Comparison of ENCODE assay signal across 18 cellular contexts in genomic region chr1:212118167-212118871, GRCh38.
DNase-seq lines count a peak whose midpoint lies in the region; ATAC-seq and TF ChIP-seq lines count a peak whose summit lies in the region.
"Had no signal": no experiment of that assay in that cellular context is flagged by ENCODE, and none has a peak within 500 bp of the region (broad histone marks: within the 10 kb centered on the region; RNA-seq: fewer than 3 reads in every experiment).

No MANE protein-coding gene starts in this region.

- H3K4me3 Mint-ChIP-seq in activated CD4-positive, alpha-beta T cell treated with anti-CD3 and anti-CD28 coated beads, Interleukin-2, amount 10 ng/mL, durations not matched to agents 24 days and 14 days: no peak overlapping the region
- H3K4me3 Mint-ChIP-seq in activated T-helper 1 cell treated with anti-CD3 and anti-CD28 coated beads, Interleukin-12 subunit alpha, Interleukin-12 subunit beta, Interleukin-2, Interleukin-4 antibody, amounts not matched to agents 30 ng/mL and 10 ng/mL and 1 ng/mL, durations not matched to agents 14 hours and 24 hours and 36 hours: no peak overlapping the region
- H3K4me3 Mint-ChIP-seq: brain; endodermal cell; natural killer cell treated with Interleukin-12 subunit alpha and Interleukin-12 subunit beta and Interleukin-15 and Interleukin-18, amount 100 ng/mL, for 72 hours; stimulated activated naive CD8-positive, alpha-beta T cell treated with anti-CD3 and anti-CD28 coated beads, Interleukin-15, Interleukin-2, amounts not matched to agents 100 ng/mL and 50 ng/mL, for 24 hours; T-helper 1 cell treated with Interleukin-12 subunit alpha and Interleukin-12 subunit beta and Interleukin-4 antibody, amounts not matched to agents 30 μg/mL and 1 μg/mL, for 36 hours had no signal

- H2AFZ ChIP-seq in hepatocyte: no peak overlapping the region

- TF ChIP-seq CTCF in hepatocyte (IDR thresholded peaks at IDR 0.05; ENCODE audit: poor library complexity): no peak
- no peak for TF ChIP-seq CTCF in retinal pigment epithelial cell (conservative IDR thresholded peaks at IDR 0.05; ENCODE audit: low read depth, low read length)
- TF ChIP-seq CTCF in dorsolateral prefrontal cortex (IDR thresholded peaks at IDR 0.05 in 54 of 56, conservative IDR thresholded peaks at IDR 0.05 in 2 of 56; ENCODE audit: low read depth in 1 of 56, partially characterized antibody in 56 of 56): no peak

- no peaks in the 10 kb centered on the region for H3K9me2 ChIP-seq in hepatocyte (replicated peaks; ENCODE audit: insufficient read depth)

- H3K4me3 ChIP-seq in hepatocyte (no peak overlapping the region), retinal pigment epithelial cell (ENCODE audit: low read length) (no peak overlapping the region), dorsolateral prefrontal cortex (no peak overlapping the region)
- H3K4me3 ChIP-seq: A549 had no signal

- H3K79me2 ChIP-seq in hepatocyte: no peaks in the 10 kb centered on the region

- 81% methylated on average over 7 of the region's 7 CpGs for WGBS in hepatocyte (ENCODE audit: low lambda C conversion rate, missing lambda C conversion rate)

- no peak for DNase-seq in activated CD4-positive, alpha-beta T cell treated with anti-CD3 and anti-CD28 coated beads, Interleukin-2, amount 10 ng/mL, durations not matched to agents 24 days and 14 days
- no peak for DNase-seq in activated CD4-positive, alpha-beta T cell treated with anti-CD3 and anti-CD28 coated beads for 1 hour
- DNase-seq in activated T-helper 1 cell treated with anti-CD3 and anti-CD28 coated beads, Interleukin-12 subunit alpha, Interleukin-12 subunit beta, Interleukin-2, Interleukin-4 antibody, amounts not matched to agents 30 ng/mL and 10 ng/mL and 1 ng/mL, durations not matched to agents 14 hours and 24 hours and 36 hours (ENCODE audit: low spot score): no peak
- DNase-seq in hepatocyte (ENCODE audit: low spot score) (peak; percentile 25), retinal pigment epithelial cell (ENCODE audit: low read depth) (peak; percentile 23), SKM-1 (lab: John Stamatoyannopoulos, UW; ENCODE audit: unreplicated experiment) (no peak), dorsolateral prefrontal cortex (no peak)
- DNase-seq: endodermal cell, H7, left cardiac atrium, NCI-H1694, NCI-H524 treated with DMSO at 0.1 percent for 48 hours had no signal

- ATAC-seq in GM21423 (IDR thresholded peaks at IDR 0.05; ENCODE audit: unreplicated experiment): no peak

- H3K36me3 ChIP-seq in hepatocyte (replicated peaks; ENCODE audit: insufficient read depth, low read depth): no peaks in the 10 kb centered on the region

- H3K36me3 Mint-ChIP-seq in activated CD4-positive, alpha-beta T cell treated with anti-CD3 and anti-CD28 coated beads, Interleukin-2, amount 10 ng/mL, durations not matched to agents 24 days and 14 days (ENCODE audit: low read depth): peaks cover 5% of the 10 kb centered on the region
- H3K36me3 Mint-ChIP-seq in activated T-helper 1 cell treated with anti-CD3 and anti-CD28 coated beads, Interleukin-12 subunit alpha, Interleukin-12 subunit beta, Interleukin-2, Interleukin-4 antibody, amounts not matched to agents 30 ng/mL and 10 ng/mL and 1 ng/mL, durations not matched to agents 14 hours and 24 hours and 36 hours (ENCODE audit: low read depth): peaks cover 4% of the 10 kb centered on the region
- H3K36me3 Mint-ChIP-seq: brain; natural killer cell treated with Interleukin-12 subunit alpha and Interleukin-12 subunit beta and Interleukin-15 and Interleukin-18, amount 100 ng/mL, for 72 hours had no signal

- H3K9me3 ChIP-seq in hepatocyte (ENCODE audit: low read depth): no peaks in the 10 kb centered on the region
- H3K9me3 ChIP-seq: A549 had no signal

- H3K27me3 Mint-ChIP-seq in activated CD4-positive, alpha-beta T cell treated with anti-CD3 and anti-CD28 coated beads, Interleukin-2, amount 10 ng/mL, durations not matched to agents 24 days and 14 days: no peaks in the 10 kb centered on the region
- H3K27me3 Mint-ChIP-seq in activated T-helper 1 cell treated with anti-CD3 and anti-CD28 coated beads, Interleukin-12 subunit alpha, Interleukin-12 subunit beta, Interleukin-2, Interleukin-4 antibody, amounts not matched to agents 30 ng/mL and 10 ng/mL and 1 ng/mL, durations not matched to agents 14 hours and 24 hours and 36 hours (ENCODE audit: insufficient read depth): no peaks in the 10 kb centered on the region
- H3K27me3 Mint-ChIP-seq: brain; natural killer cell treated with Interleukin-12 subunit alpha and Interleukin-12 subunit beta and Interleukin-15 and Interleukin-18, amount 100 ng/mL, for 72 hours; stimulated activated naive CD8-positive, alpha-beta T cell treated with anti-CD3 and anti-CD28 coated beads, Interleukin-15, Interleukin-2, amounts not matched to agents 100 ng/mL and 50 ng/mL, for 24 hours had no signal

- H3K4me1 Mint-ChIP-seq in activated CD4-positive, alpha-beta T cell treated with anti-CD3 and anti-CD28 coated beads, Interleukin-2, amount 10 ng/mL, durations not matched to agents 24 days and 14 days: peaks cover 17% of the 10 kb centered on the region
- H3K4me1 Mint-ChIP-seq in activated T-helper 1 cell treated with anti-CD3 and anti-CD28 coated beads, Interleukin-12 subunit alpha, Interleukin-12 subunit beta, Interleukin-2, Interleukin-4 antibody, amounts not matched to agents 30 ng/mL and 10 ng/mL and 1 ng/mL, durations not matched to agents 14 hours and 24 hours and 36 hours (ENCODE audit: low read depth): peaks cover 19% of the 10 kb centered on the region
- H3K4me1 Mint-ChIP-seq: brain had no signal

- H3K27ac Mint-ChIP-seq in activated CD4-positive, alpha-beta T cell treated with anti-CD3 and anti-CD28 coated beads, Interleukin-2, amount 10 ng/mL, durations not matched to agents 24 days and 14 days: peak overlapping the region; percentile 23
- peak overlapping the region; percentile 29 for H3K27ac Mint-ChIP-seq in activated T-helper 1 cell treated with anti-CD3 and anti-CD28 coated beads, Interleukin-12 subunit alpha, Interleukin-12 subunit beta, Interleukin-2, Interleukin-4 antibody, amounts not matched to agents 30 ng/mL and 10 ng/mL and 1 ng/mL, durations not matched to agents 14 hours and 24 hours and 36 hours
- H3K27ac Mint-ChIP-seq: brain; endodermal cell; stimulated activated naive CD8-positive, alpha-beta T cell treated with anti-CD3 and anti-CD28 coated beads, Interleukin-15, Interleukin-2, amounts not matched to agents 100 ng/mL and 50 ng/mL, for 24 hours; T-helper 1 cell treated with Interleukin-12 subunit alpha and Interleukin-12 subunit beta and Interleukin-4 antibody, amounts not matched to agents 30 μg/mL and 1 μg/mL, for 36 hours had no signal

- intact Hi-C loops in activated CD4-positive, alpha-beta T cell treated with anti-CD3 and anti-CD28 coated beads, Interleukin-2, amount 10 ng/mL, durations not matched to agents 24 days and 14 days (cut with micrococcal nuclease): no loop called here
- intact Hi-C loops in activated T-helper 1 cell treated with anti-CD3 and anti-CD28 coated beads, Interleukin-12 subunit alpha, Interleukin-12 subunit beta, Interleukin-2, Interleukin-4 antibody, amounts not matched to agents 30 ng/mL and 10 ng/mL and 1 ng/mL, durations not matched to agents 14 hours and 24 hours and 36 hours (cut with micrococcal nuclease): no loop called here
- intact Hi-C loops in dorsolateral prefrontal cortex (cut with DNase I): no loop called here

- H3K27ac ChIP-seq in hepatocyte (no peak overlapping the region), dorsolateral prefrontal cortex (no peak overlapping the region)
- H3K27ac ChIP-seq: A549 had no signal

- no peaks in the 10 kb centered on the region for H3K9me3 Mint-ChIP-seq in activated CD4-positive, alpha-beta T cell treated with anti-CD3 and anti-CD28 coated beads, Interleukin-2, amount 10 ng/mL, durations not matched to agents 24 days and 14 days
- no peaks in the 10 kb centered on the region for H3K9me3 Mint-ChIP-seq in activated T-helper 1 cell treated with anti-CD3 and anti-CD28 coated beads, Interleukin-12 subunit alpha, Interleukin-12 subunit beta, Interleukin-2, Interleukin-4 antibody, amounts not matched to agents 30 ng/mL and 10 ng/mL and 1 ng/mL, durations not matched to agents 14 hours and 24 hours and 36 hours
- H3K9me3 Mint-ChIP-seq: brain; endodermal cell; natural killer cell treated with Interleukin-12 subunit alpha and Interleukin-12 subunit beta and Interleukin-15 and Interleukin-18, amount 100 ng/mL, for 72 hours; stimulated activated naive CD8-positive, alpha-beta T cell treated with anti-CD3 and anti-CD28 coated beads, Interleukin-15, Interleukin-2, amounts not matched to agents 100 ng/mL and 50 ng/mL, for 24 hours; T-helper 1 cell treated with Interleukin-12 subunit alpha and Interleukin-12 subunit beta and Interleukin-4 antibody, amounts not matched to agents 30 μg/mL and 1 μg/mL, for 36 hours had no signal

- H3K27me3 ChIP-seq in hepatocyte (no peaks in the 10 kb centered on the region), dorsolateral prefrontal cortex (no peaks in the 10 kb centered on the region)

- H3K4me1 ChIP-seq in hepatocyte (ENCODE audit: insufficient read depth): no peaks in the 10 kb centered on the region
- H3K4me1 ChIP-seq: A549 had no signal

- H4K20me1 ChIP-seq in hepatocyte (ENCODE audit: insufficient read depth, poor library complexity, severe bottlenecking): no peaks in the 10 kb centered on the region

- H3K4me2 ChIP-seq in hepatocyte: no peak overlapping the region
- H3K4me2 ChIP-seq: A549 had no signal

Comparison
In these comparisons a context has a peak if more than half of its experiments do, and no peak if none do; other contexts are left out.
1. DNase-seq: peak in hepatocyte (single experiment) and retinal pigment epithelial cell (single experiment); none in activated CD4-positive, alpha-beta T cell treated with anti-CD3 and anti-CD28 coated beads, Interleukin-2, amount 10 ng/mL, durations not matched to agents 24 days and 14 days (single experiment), activated CD4-positive, alpha-beta T cell treated with anti-CD3 and anti-CD28 coated beads for 1 hour (single experiment), activated T-helper 1 cell treated with anti-CD3 and anti-CD28 coated beads, Interleukin-12 subunit alpha, Interleukin-12 subunit beta, Interleukin-2, Interleukin-4 antibody, amounts not matched to agents 30 ng/mL and 10 ng/mL and 1 ng/mL, durations not matched to agents 14 hours and 24 hours and 36 hours (single experiment), SKM-1 (single experiment) and dorsolateral prefrontal cortex (0 of 10).